ENCODE assay signal across 8 cellular contexts in the genomic region with DNA sequence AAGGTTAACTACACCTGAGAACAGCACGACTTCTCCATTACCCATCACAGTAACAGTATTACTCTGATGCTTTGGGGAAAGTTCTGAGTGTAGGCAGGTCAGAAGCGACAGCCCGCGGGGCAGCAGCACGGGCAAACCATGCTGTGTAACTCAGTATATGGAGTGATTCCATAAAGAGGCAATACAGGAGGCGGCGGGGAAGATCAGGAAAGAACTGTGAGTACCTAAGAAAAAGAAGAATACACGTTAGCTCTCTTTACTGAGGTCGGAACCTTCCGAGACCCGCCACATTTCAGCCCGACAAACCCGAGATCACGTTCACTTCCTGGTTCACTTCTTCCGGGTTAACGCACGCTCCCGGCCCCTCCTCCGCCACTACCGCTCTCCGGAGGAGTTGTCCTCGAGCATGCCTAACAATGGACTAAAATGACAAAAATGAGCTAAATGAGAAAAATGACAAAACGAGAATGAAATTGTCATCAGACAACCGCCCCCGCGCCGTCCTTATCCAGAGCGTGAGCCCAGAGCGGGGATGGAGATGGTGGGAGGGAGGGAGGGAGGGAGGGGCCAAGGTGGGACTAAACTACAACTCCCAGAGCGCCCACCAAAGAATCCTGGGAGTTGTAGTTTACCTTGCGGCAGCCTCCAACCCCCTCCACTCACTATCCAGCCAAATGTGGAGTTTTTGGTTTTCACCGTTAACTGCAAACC. TPM values are rescaled to one million over a fixed set of nuclear protein-coding genes. Genes with fewer than 3 reads are reported as not detected.
DNase-seq lines count a peak whose midpoint lies in the region; ATAC-seq and TF ChIP-seq lines count a peak whose summit lies in the region.

A gene with protein sequence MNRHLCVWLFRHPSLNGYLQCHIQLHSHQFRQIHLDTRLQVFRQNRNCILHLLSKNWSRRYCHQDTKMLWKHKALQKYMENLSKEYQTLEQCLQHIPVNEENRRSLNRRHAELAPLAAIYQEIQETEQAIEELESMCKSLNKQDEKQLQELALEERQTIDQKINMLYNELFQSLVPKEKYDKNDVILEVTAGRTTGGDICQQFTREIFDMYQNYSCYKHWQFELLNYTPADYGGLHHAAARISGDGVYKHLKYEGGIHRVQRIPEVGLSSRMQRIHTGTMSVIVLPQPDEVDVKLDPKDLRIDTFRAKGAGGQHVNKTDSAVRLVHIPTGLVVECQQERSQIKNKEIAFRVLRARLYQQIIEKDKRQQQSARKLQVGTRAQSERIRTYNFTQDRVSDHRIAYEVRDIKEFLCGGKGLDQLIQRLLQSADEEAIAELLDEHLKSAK (minus strand): TSS at position 316 of the 711 bp plus-strand sequence. CDS start 2,669 bp downstream, outside the sequence.

- peak within 1 kb of the TSS; percentile 99 for H3K27ac Mint-ChIP-seq in activated T-helper 2 cell treated with anti-CD3 and anti-CD28 coated beads, Interferon-gamma antibody, Interleukin-2, Interleukin-4, amounts not matched to agents 10 μg/mL and 5 μg/mL and 100 μg/mL, durations not matched to agents 14 hours and 24 hours and 36 hours
- peak within 1 kb of the TSS; percentile 20 for H3K27ac Mint-ChIP-seq in nephron progenitor cell
- peak within 1 kb of the TSS; percentile 98 to 99 for H3K27ac Mint-ChIP-seq in stimulated activated naive CD8-positive, alpha-beta T cell treated with anti-CD3 and anti-CD28 coated beads, Interleukin-15, amount 100 ng/mL, for 72 hours

- no peaks in the 10 kb centered on the region for H3K27me3 Mint-ChIP-seq in activated T-helper 2 cell treated with anti-CD3 and anti-CD28 coated beads, Interferon-gamma antibody, Interleukin-2, Interleukin-4, amounts not matched to agents 10 μg/mL and 5 μg/mL and 100 μg/mL, durations not matched to agents 14 hours and 24 hours and 36 hours (ENCODE audit: low read depth)
- H3K27me3 Mint-ChIP-seq in nephron progenitor cell (ENCODE audit: low read depth, poor library complexity), result peaks cover 4% of the 10 kb centered on the region
- no peaks in the 10 kb centered on the region for H3K27me3 Mint-ChIP-seq in stimulated activated naive CD8-positive, alpha-beta T cell treated with anti-CD3 and anti-CD28 coated beads, Interleukin-15, amount 100 ng/mL, for 72 hours

- peaks cover 11% of the 10 kb centered on the region for H3K9me3 Mint-ChIP-seq in activated T-helper 2 cell treated with anti-CD3 and anti-CD28 coated beads, Interferon-gamma antibody, Interleukin-2, Interleukin-4, amounts not matched to agents 10 μg/mL and 5 μg/mL and 100 μg/mL, durations not matched to agents 14 hours and 24 hours and 36 hours
- peaks cover 39% of the 10 kb centered on the region for H3K9me3 Mint-ChIP-seq in nephron progenitor cell
- H3K9me3 Mint-ChIP-seq in stimulated activated naive CD8-positive, alpha-beta T cell treated with anti-CD3 and anti-CD28 coated beads, Interleukin-15, amount 100 ng/mL, for 72 hours, result peaks cover 2 to 6% of the 10 kb centered on the region in 2 donors

- no peaks in the 10 kb centered on the region for H3K9me3 ChIP-seq in RWPE2 (ENCODE audit: severe bottlenecking)

- DNase-seq in EH (ENCODE audit: low read depth), result peak; percentile 84
- peak; percentile 45 for DNase-seq in GOT3 (lab: John Stamatoyannopoulos, UW)
- DNase-seq in LHCN-M2 (ENCODE audit: low read depth), result peak; percentile 76
- peak; percentile 74 for DNase-seq in RWPE2 (ENCODE audit: low spot score)
- peak; percentile 78 for DNase-seq in activated T-helper 2 cell treated with anti-CD3 and anti-CD28 coated beads, Interferon-gamma antibody, Interleukin-2, Interleukin-4, amounts not matched to agents 10 μg/mL and 5 μg/mL and 100 μg/mL, durations not matched to agents 14 hours and 24 hours and 36 hours (ENCODE audit: low spot score)
- peak; percentile 81 for DNase-seq in fibroblast of pulmonary artery (ENCODE audit: low read depth)
- DNase-seq in nephron progenitor cell, result peak; percentile 66
- DNase-seq in stimulated activated naive CD8-positive, alpha-beta T cell treated with anti-CD3 and anti-CD28 coated beads, Interleukin-15, amount 100 ng/mL, for 72 hours, result peak; percentile 79 to 82

- TF ChIP-seq CTCF in RWPE2 (IDR thresholded peaks at IDR 0.05; ENCODE audit: poor library complexity, severe bottlenecking), result no peak
- no peak for TF ChIP-seq CTCF in fibroblast of pulmonary artery (IDR thresholded peaks at IDR 0.05; ENCODE audit: low read length, missing control alignments)
- TF ChIP-seq CTCF in nephron progenitor cell (IDR thresholded peaks at IDR 0.05), result no peak

- peak within 1 kb of the TSS; percentile 99 for H3K4me3 Mint-ChIP-seq in activated T-helper 2 cell treated with anti-CD3 and anti-CD28 coated beads, Interferon-gamma antibody, Interleukin-2, Interleukin-4, amounts not matched to agents 10 μg/mL and 5 μg/mL and 100 μg/mL, durations not matched to agents 14 hours and 24 hours and 36 hours (ENCODE audit: low read depth)
- H3K4me3 Mint-ChIP-seq in nephron progenitor cell, result peak within 1 kb of the TSS; percentile 98
- H3K4me3 Mint-ChIP-seq in stimulated activated naive CD8-positive, alpha-beta T cell treated with anti-CD3 and anti-CD28 coated beads, Interleukin-15, amount 100 ng/mL, for 72 hours, result peak within 1 kb of the TSS; percentile 86 to 100

- H3K4me3 ChIP-seq in RWPE2 (ENCODE audit: severe bottlenecking), result peak within 1 kb of the TSS; percentile 50
- H3K4me3 ChIP-seq in fibroblast of pulmonary artery (replicated peaks; ENCODE audit: low read depth, low read length), result peak within 1 kb of the TSS; percentile 71

- H3K36me3 Mint-ChIP-seq in activated T-helper 2 cell treated with anti-CD3 and anti-CD28 coated beads, Interferon-gamma antibody, Interleukin-2, Interleukin-4, amounts not matched to agents 10 μg/mL and 5 μg/mL and 100 μg/mL, durations not matched to agents 14 hours and 24 hours and 36 hours (ENCODE audit: low read depth), result peaks cover 33% of the 10 kb centered on the region
- peaks cover 41% of the 10 kb centered on the region for H3K36me3 Mint-ChIP-seq in nephron progenitor cell (ENCODE audit: low read depth)

- H3K27me3 ChIP-seq in RWPE2 (ENCODE audit: insufficient read depth, poor library complexity, severe bottlenecking), result no peaks in the 10 kb centered on the region

- H3K36me3 ChIP-seq in RWPE2 (ENCODE audit: low read depth), result peaks cover 21% of the 10 kb centered on the region

- ATAC-seq in RWPE2 (ENCODE audit: low read depth), result peak; percentile 89
- peak; percentile 95 for ATAC-seq in stimulated activated naive CD8-positive, alpha-beta T cell treated with anti-CD3 and anti-CD28 coated beads, Interleukin-15, amount 100 ng/mL, for 72 hours

- H3K4me1 ChIP-seq in RWPE2 (ENCODE audit: insufficient read depth, poor library complexity, severe bottlenecking), result peaks cover 11% of the 10 kb centered on the region

- intact Hi-C loops in activated T-helper 2 cell treated with anti-CD3 and anti-CD28 coated beads, Interferon-gamma antibody, Interleukin-2, Interleukin-4, amounts not matched to agents 10 μg/mL and 5 μg/mL and 100 μg/mL, durations not matched to agents 14 hours and 24 hours and 36 hours (cut with micrococcal nuclease), result loop anchor here (1.0 kb wide), 3 partner anchors 48 to 131 kb away; a partner anchor contains a TSS

- H3K27ac ChIP-seq in RWPE2 (ENCODE audit: poor library complexity, severe bottlenecking), result peak within 1 kb of the TSS; percentile 36

- peaks cover 6% of the 10 kb centered on the region for H3K4me1 Mint-ChIP-seq in activated T-helper 2 cell treated with anti-CD3 and anti-CD28 coated beads, Interferon-gamma antibody, Interleukin-2, Interleukin-4, amounts not matched to agents 10 μg/mL and 5 μg/mL and 100 μg/mL, durations not matched to agents 14 hours and 24 hours and 36 hours (ENCODE audit: low read depth)
- H3K4me1 Mint-ChIP-seq in nephron progenitor cell, result peaks cover 9% of the 10 kb centered on the region
- H3K4me1 Mint-ChIP-seq in stimulated activated naive CD8-positive, alpha-beta T cell treated with anti-CD3 and anti-CD28 coated beads, Interleukin-15, amount 100 ng/mL, for 72 hours, result peaks cover 25% of the 10 kb centered on the region

RNA-seq across cellular contexts. Expression of the gene that starts here (rescaled TPM):
- total RNA-seq in LHCN-M2 (2014; rRNA removed), result 10.2 and 10.9 TPM in 2 replicates
- polyA plus RNA-seq in LHCN-M2 (2012), result 4.0 TPM
- total RNA-seq in activated T-helper 2 cell treated with anti-CD3 and anti-CD28 coated beads, Interferon-gamma antibody, Interleukin-2, Interleukin-4, amounts not matched to agents 10 μg/mL and 5 μg/mL and 100 μg/mL, durations not matched to agents 14 hours and 24 hours and 36 hours, result 18.7 and 19.9 TPM in 2 replicates

Comparison
In these comparisons a context has a peak if more than half of its experiments do, and no peak if none do; other contexts are left out.
1. Peak in every context shown above with its lines: DNase-seq, ATAC-seq, H3K4me3 ChIP-seq and H3K27ac ChIP-seq.
2. H3K27ac Mint-ChIP-seq: peak in every context shown above with its lines; median percentile 99 in activated T-helper 2 cell treated with anti-CD3 and anti-CD28 coated beads, Interferon-gamma antibody, Interleukin-2, Interleukin-4, amounts not matched to agents 10 μg/mL and 5 μg/mL and 100 μg/mL, durations not matched to agents 14 hours and 24 hours and 36 hours; 98 in stimulated activated naive CD8-positive, alpha-beta T cell treated with anti-CD3 and anti-CD28 coated beads, Interleukin-15, amount 100 ng/mL, for 72 hours; 20 in nephron progenitor cell.